Comparison of ENCODE assay signal across 24 cellular contexts in the genomic region with DNA sequence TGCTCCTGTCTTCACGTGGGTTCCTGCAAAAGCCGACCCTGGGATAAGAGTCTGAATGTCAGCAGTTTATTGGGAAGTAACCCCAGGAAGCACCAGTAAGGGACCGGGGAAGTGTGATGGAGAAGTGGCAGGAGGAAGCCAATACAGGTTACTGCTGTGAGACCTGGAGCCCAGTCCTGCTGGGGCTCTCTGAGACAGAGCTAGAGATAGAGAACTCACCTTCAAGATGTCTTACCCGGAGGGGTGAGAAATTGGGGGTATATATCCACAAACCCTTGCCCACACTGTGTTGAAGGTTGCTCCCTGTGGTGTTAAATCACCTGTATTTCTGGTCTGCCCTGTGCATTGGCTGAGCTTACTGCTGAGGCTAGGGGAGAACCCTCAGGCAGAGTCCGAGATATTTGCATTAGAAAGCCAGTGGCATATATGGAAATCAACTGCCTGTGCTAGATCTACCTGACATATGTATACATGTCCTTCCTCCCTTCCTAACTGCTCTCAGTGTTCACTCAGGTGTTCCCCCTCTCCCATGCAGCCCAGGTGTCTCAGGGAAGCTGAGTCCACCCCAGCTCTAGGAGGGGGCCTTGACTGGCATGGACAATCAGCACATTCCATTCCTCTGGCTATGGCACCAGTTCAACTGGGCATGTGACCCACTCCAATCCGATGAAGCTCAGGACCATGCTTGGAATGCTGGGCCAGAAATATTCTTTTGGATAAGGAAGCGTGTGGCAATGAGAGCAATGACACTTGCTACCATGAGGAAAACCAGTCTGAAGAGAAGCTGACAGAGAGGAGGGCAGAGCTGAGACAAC. TPM values are rescaled to one million over a fixed set of nuclear protein-coding genes. Genes with fewer than 3 reads are reported as not detected.
DNase-seq lines count a peak whose midpoint lies in the region; ATAC-seq, FAIRE-seq and TF ChIP-seq lines count a peak whose summit lies in the region.
"Had no signal": no experiment of that assay in that cellular context is flagged by ENCODE, and none has a peak within 500 bp of the region (broad histone marks: within the 10 kb centered on the region; RNA-seq: fewer than 3 reads in every experiment).

No MANE protein-coding gene starts in this region.

- no peak overlapping the region for H2AFZ ChIP-seq in H1 (ENCODE audit: low read length)

- H3K27ac ChIP-seq in A549 = peak overlapping the region; percentile 1 to 30; a peak in 3 of 6 replicates
- H3K27ac ChIP-seq in H1 (ENCODE audit: low read depth, low read length) = no peak overlapping the region
- H3K27ac ChIP-seq in left lung = no peak overlapping the region
- H3K27ac ChIP-seq: BLaER1 treated with 17β-estradiol and CSF1 and Interleukin-3, amounts not matched to agents 10 nM and 100 nM had no signal

- no peak overlapping the region; a peak in 1 of 7 replicates for H3K9ac ChIP-seq in H1 (replicated peaks in 1 of 4; ENCODE audit: extremely low read depth in 1 of 4, low read depth in 3 of 4, low read length in 3 of 4)
- H3K9ac ChIP-seq: BLaER1 treated with 17β-estradiol and CSF1 and Interleukin-3, amounts not matched to agents 10 nM and 100 nM had no signal

- H3K23ac ChIP-seq in H1 (ENCODE audit: insufficient read length) = no peak overlapping the region

- H3K9me3 ChIP-seq in A549 (no peaks in the 10 kb centered on the region), H1 (ENCODE audit: insufficient read depth in 2 of 2, low read depth in 1 of 2, low read length in 1 of 2) (no peaks in the 10 kb centered on the region), left lung (no peaks in the 10 kb centered on the region)
- H3K9me3 ChIP-seq: BLaER1 treated with 17β-estradiol and CSF1 and Interleukin-3, amounts not matched to agents 10 nM and 100 nM had no signal

- H4K8ac ChIP-seq in H1 (ENCODE audit: extremely low read depth, insufficient read depth, low read length) = no peak overlapping the region

- CTCF ChIA-PET in A549 (lab: Yijun Ruan, JAX) (interaction anchor here (0.6 to 8.9 kb wide), 12 partner anchors 14 to 200 kb away, joined by 3 to 92 read pairs (median 4); no protein-coding TSS in a partner anchor), H1 (lab: Charles Lee; ENCODE audit: partially characterized antibody) (interaction anchor here (0.6 to 3.6 kb wide), 11 partner anchors 9 to 179 kb away, joined by 3 to 37 read pairs (median 3); no protein-coding TSS in a partner anchor)

- POLR2A ChIA-PET in A549 (lab: Yijun Ruan, JAX) = no interaction called here
- POLR2A ChIA-PET in H1 (lab: Charles Lee; ENCODE audit: partially characterized antibody) = interaction anchor here (1.0 to 1.4 kb wide), 2 partner anchors 8 to 16 kb away, joined by 3 read pairs; no protein-coding TSS in a partner anchor

- peak overlapping the region; percentile 29; the same call in 1 of the 2 replicates for H2BK12ac ChIP-seq in H1 (ENCODE audit: low read depth, low read length)

- TF ChIP-seq CTCF in A549 (IDR thresholded peaks at IDR 0.05) = no peak
- no peak for TF ChIP-seq CTCF in H1 (IDR thresholded peaks at IDR 0.05; ENCODE audit: control extremely low read depth in 1 of 3, insufficient read depth in 1 of 3, low read depth in 1 of 3, low read length in 3 of 3)
- no peak for TF ChIP-seq CTCF in left lung (IDR thresholded peaks at IDR 0.05)

- TF ChIP-seq RAD21 in A549 (conservative IDR thresholded peaks at IDR 0.05 in 1 of 2, IDR thresholded peaks at IDR 0.05 in 1 of 2) = no peak
- no peak for TF ChIP-seq RAD21 in Ishikawa (IDR thresholded peaks at IDR 0.05; ENCODE audit: low read depth)
- TF ChIP-seq RAD21 in H1 (IDR thresholded peaks at IDR 0.05 in 1 of 2, conservative IDR thresholded peaks at IDR 0.05 in 1 of 2; ENCODE audit: low read depth in 2 of 2, low read length in 2 of 2) = no peak

- H3K18ac ChIP-seq in H1 (ENCODE audit: extremely low read depth, low read length) = 0 out of 2 replicates have a peak overlapping the region, but pooled peaks have one; percentile 42

- intact Hi-C loops in left lung (cut with DNase I) = no loop called here

- in situ Hi-C loops in ACHN (cut with HindIII; ENCODE audit: low pct_ligation_motif_present, low pct_unique_long_range_greater_than_20kb, low sequenced_read_pairs) = no loop called here

- H3K23me2 ChIP-seq in H1 (ENCODE audit: low read depth, low read length) = no peaks in the 10 kb centered on the region

- no peaks in the 10 kb centered on the region for H3K79me2 ChIP-seq in H1 (ENCODE audit: control insufficient read depth in 1 of 2, insufficient read depth in 2 of 2, low read length in 2 of 2)

- no peak overlapping the region for H2BK120ac ChIP-seq in H1 (replicated peaks; ENCODE audit: low read depth, low read length)

- H3K4me2 ChIP-seq in A549 (no peak overlapping the region), H1 (ENCODE audit: insufficient read depth in 1 of 2, low read depth in 2 of 2, low read length in 2 of 2) (peak overlapping the region; percentile 29 to 50; a peak in 3 of 4 replicates)

- 0 out of 2 replicates have a peak overlapping the region, but pooled peaks have one; percentile 35 for H2BK5ac ChIP-seq in H1 (ENCODE audit: low read depth, low read length)

- DNase-seq in A549 (ENCODE audit: low read depth in 1 of 2, low spot score in 1 of 2) = no peak
- DNase-seq in H1 (ENCODE audit: low read depth in 1 of 2, low spot score in 2 of 2) = no peak
- no peak for DNase-seq in left lung
- DNase-seq in stimulated activated CD4-positive, alpha-beta T cell treated with anti-CD3 and anti-CD28 coated beads, Interleukin-4, amount 100 ng/mL, for 1 hour = no peak
- DNase-seq in ACHN = no peak
- DNase-seq: activated CD4-positive, alpha-beta T cell treated with anti-CD3 and anti-CD28 coated beads, Interleukin-2, amount 50 U/mL, for 48 hours; activated naive CD4-positive, alpha-beta T cell treated with Interleukin-2 at 50 U/mL for 16 hours; anterior cingulate cortex; cerebellar nuclear complex; endodermal cell; GF-D8; H7; islet precursor cell; Kasumi-1; NCI-H1105; NCI-H510A treated with DMSO at 0.1 percent for 48 hours; small intestine; stimulated activated CD4-positive, alpha-beta T cell treated with anti-CD3 and anti-CD28 coated beads, Interleukin-2, amount 100 ng/mL, for 48 hours; stimulated activated naive CD8-positive, alpha-beta T cell treated with anti-CD3 and anti-CD28 coated beads, Interleukin-15, amount 100 ng/mL, for 72 hours had no signal

- no peak overlapping the region for H3K4ac ChIP-seq in H1 (replicated peaks; ENCODE audit: insufficient read length, low read depth, low read length)

- no peak for TF ChIP-seq POLR2A in A549 (IDR thresholded peaks at IDR 0.05; ENCODE audit: low read length)
- TF ChIP-seq POLR2A in H1 (IDR thresholded peaks at IDR 0.05; ENCODE audit: control extremely low read depth in 1 of 2, low read depth in 2 of 2, low read length in 2 of 2) = no peak

- H2BK20ac ChIP-seq in H1 (ENCODE audit: low read length) = no peak overlapping the region; the same call in 1 of the 2 replicates

- H3K4me1 ChIP-seq in A549 = peaks cover 12% of the 10 kb centered on the region
- peaks cover 3 to 13% (median 9%) of the 10 kb centered on the region in 4 experiments for H3K4me1 ChIP-seq in H1 (replicated peaks in 1 of 4; ENCODE audit: control insufficient read depth in 3 of 4, insufficient read depth in 4 of 4, low read length in 3 of 4)
- H3K4me1 ChIP-seq in left lung = peaks cover 3 to 34% of the 10 kb centered on the region in 2 donors

- no peak for TF ChIP-seq EP300 in A549 (IDR thresholded peaks at IDR 0.05)
- no peak for TF ChIP-seq EP300 in Ishikawa (IDR thresholded peaks at IDR 0.05; ENCODE audit: borderline replicate concordance)
- no peak for TF ChIP-seq EP300 in H1 (IDR thresholded peaks at IDR 0.05; ENCODE audit: borderline replicate concordance in 1 of 2, low read depth in 2 of 2, low read length in 2 of 2)

- no peak overlapping the region for H2AK5ac ChIP-seq in H1 (ENCODE audit: low read depth, low read length)

- no peak overlapping the region for H2BK15ac ChIP-seq in H1 (ENCODE audit: low read length)

- FAIRE-seq in A549 (lab: Jason Lieb, UNC) (no peak), H1 (lab: Jason Lieb, UNC) (no peak)
- FAIRE-seq: small intestine, urothelium cell line had no signal

- 68% methylated on average over 7 of the region's 7 CpGs for WGBS in A549 (ENCODE audit: missing lambda C conversion rate)
- WGBS in H1 (ENCODE audit: extremely low coverage in 1 of 2, insufficient coverage in 1 of 2, insufficient read length in 1 of 2, insufficient replicate concordance in 2 of 2, low coverage in 1 of 2, low lambda C conversion rate in 2 of 2, missing lambda C conversion rate in 1 of 2), 2 experiments = 61% methylated on average over 7 of the region's 7 CpGs; no CpG with 5 or more reads in 1 of the 2 experiments

- no peak overlapping the region for H3K4me3 ChIP-seq in A549
- H3K4me3 ChIP-seq in H1 (ENCODE audit: extremely low read depth in 1 of 4, insufficient read depth in 2 of 4, low read depth in 3 of 4, low read length in 4 of 4) = no peak overlapping the region
- H3K4me3 ChIP-seq in left lung = no peak overlapping the region
- H3K4me3 ChIP-seq: BLaER1 treated with 17β-estradiol and CSF1 and Interleukin-3, amounts not matched to agents 10 nM and 100 nM had no signal

- ATAC-seq in A549 = no peak
- ATAC-seq in left lung = peak; percentile 4
- ATAC-seq in activated CD4-positive, CD25-positive, alpha-beta regulatory T cell treated with anti-CD3 and anti-CD28 coated beads, Interleukin-2, amount 50 U/mL, for 24 hours = no peak
- no peak for ATAC-seq in GM18867 (IDR thresholded peaks at IDR 0.05; ENCODE audit: unreplicated experiment)
- ATAC-seq: stimulated activated naive CD8-positive, alpha-beta T cell treated with anti-CD3 and anti-CD28 coated beads, Interleukin-15, amount 100 ng/mL, for 72 hours had no signal

- no peak overlapping the region for H3K14ac ChIP-seq in H1 (ENCODE audit: insufficient read length)

- H3K36me3 ChIP-seq in H1 (ENCODE audit: control insufficient read depth in 2 of 4, insufficient read depth in 4 of 4, low read length in 3 of 4) (no peaks in the 10 kb centered on the region), left lung (no peaks in the 10 kb centered on the region)
- H3K36me3 ChIP-seq: BLaER1 treated with 17β-estradiol and CSF1 and Interleukin-3, amounts not matched to agents 10 nM and 100 nM had no signal

- no peak overlapping the region for H4K5ac ChIP-seq in H1 (ENCODE audit: insufficient read length, low read depth, low read length)

- H3K27me3 ChIP-seq in H1 (replicated peaks in 1 of 4; ENCODE audit: control insufficient read depth in 3 of 4, extremely low read depth in 1 of 4, insufficient read depth in 3 of 4, low read length in 3 of 4) (peaks cover 0 to 3% (median 0%) of the 10 kb centered on the region in 4 experiments; a peak in 2 of 7 replicates), left lung (no peaks in the 10 kb centered on the region)

- no peak overlapping the region for H4K91ac ChIP-seq in H1 (replicated peaks; ENCODE audit: insufficient read length, low read length)

- no peaks in the 10 kb centered on the region for H4K20me1 ChIP-seq in H1 (replicated peaks in 1 of 2; ENCODE audit: control insufficient read depth in 1 of 2, insufficient read depth in 2 of 2, low read length in 2 of 2)
- H4K20me1 ChIP-seq: BLaER1 treated with 17β-estradiol and CSF1 and Interleukin-3, amounts not matched to agents 10 nM and 100 nM had no signal

- H3K79me1 ChIP-seq in H1 (ENCODE audit: low read depth, low read length) = no peaks in the 10 kb centered on the region

- no peak overlapping the region for H3K56ac ChIP-seq in H1 (replicated peaks; ENCODE audit: insufficient read length, low read depth, low read length)

RNA-seq across cellular contexts. Expression of gene MICAL2, which starts 6.8 kb away (rescaled TPM):
- polyA plus RNA-seq in A549 (2011; rRNA removed) (42.1 and 52.4 TPM in 2 replicates), A549 (2017; fragmentation: RNase III; extraction: RNeasy Plus Mini Kit Qiagen cat#74134 plus additional on column Dnase treatment) (39.8 to 43.6 TPM (median 43.5 TPM) in 3 replicates), H1 (2011; rRNA removed) (1.3 and 1.6 TPM in 2 replicates)
- polyA plus RNA-seq in A549 (2012; cell fraction: cytosol; rRNA removed) = 19.3 and 22.9 TPM in 2 replicates
- polyA plus RNA-seq in A549 (2012; cell fraction: nucleus; rRNA removed) = 25.5 and 31.9 TPM in 2 replicates
- polyA minus RNA-seq in A549 (2011; rRNA and poly(A)+ RNA removed) = 104 and 112 TPM in 2 replicates
- total RNA-seq in H1 (2021; fragmentation: NEBNext Ultra II Directional; extraction: Animal tissue kit (Norgen Biotek cat#: 25700)) = 4.1 and 4.2 TPM in 2 replicates
- polyA plus RNA-seq in H1 (2011; cell fraction: cytosol; rRNA removed) = 1.7 TPM
- 3.0 TPM for polyA plus RNA-seq in H1 (2011; cell fraction: nucleus; rRNA removed)
- 1.4 to 2.5 TPM (median 1.6 TPM) in 4 replicates for polyA plus RNA-seq in H1 (2012, experiment 1 of 2)
- polyA plus RNA-seq in H1 (2012, experiment 2 of 2) = 5.1 TPM
- polyA plus RNA-seq in H1 (2013, experiment 1 of 2) = 0.67 TPM
- polyA plus RNA-seq in H1 (2013, experiment 2 of 2) = 0.79 TPM
- polyA minus RNA-seq in H1 (2011; rRNA and poly(A)+ RNA removed) = 3.9 and 4.4 TPM in 2 replicates
- polyA minus RNA-seq in H1 (2011; cell fraction: cytosol; rRNA and poly(A)+ RNA removed) = 3.2 TPM
- polyA minus RNA-seq in H1 (2011; cell fraction: nucleus; rRNA and poly(A)+ RNA removed) = 6.5 TPM
- total RNA-seq in left lung = 100 to 1,000 TPM; 242 to 293 TPM

Comparison
In these comparisons a context has a peak if more than half of its experiments do, and no peak if none do; other contexts are left out.
1. H3K27ac ChIP-seq: peak in A549 (2 of 2); none in H1 (single experiment) and left lung (0 of 2).
2. RNA of gene MICAL2, which starts 6.8 kb away (total RNA-seq): 242 to 293 TPM in left lung; 4.1 to 4.2 TPM in H1; every median in the first group is over 10 times any median in the second.